ENCODE assay signal across 8 cellular contexts in genomic region chr13:40672310-40673060, GRCh38. TPM values are rescaled to one million over a fixed set of nuclear protein-coding genes. Genes with fewer than 3 reads are reported as not detected.
DNase-seq lines count a peak whose midpoint lies in the region; ATAC-seq and TF ChIP-seq lines count a peak whose summit lies in the region.

No MANE protein-coding gene starts in this region.

- H3K27ac ChIP-seq in AG04450 (ENCODE audit: low read depth, low read length) (no peak overlapping the region), PC-9 (peak overlapping the region; percentile 82), aorta (ENCODE audit: low read depth in 1 of 2, low read length in 2 of 2) (no peak overlapping the region)

- intact Hi-C loops in PC-9 (cut with micrococcal nuclease; ENCODE audit: unreplicated experiment) (loop anchor here (2.0 kb wide), 1 partner anchor 230 kb away; no protein-coding TSS in a partner anchor), aorta (cut with DNase I) (loop anchor here in 1 of 2 donors (5.0 kb wide), 1 partner anchor 265 kb away; no protein-coding TSS in a partner anchor)

- CTCF ChIA-PET in AG04450 (lab: Charles Lee): interaction anchor here (2.0 to 2.9 kb wide), 2 partner anchors 11 to 603 kb away, joined by 8 to 11 read pairs; no protein-coding TSS in a partner anchor
- CTCF ChIA-PET in HEK293T (lab: Yijun Ruan, JAX): no interaction called here
- CTCF ChIA-PET in PC-9 (lab: Charles Lee): interaction anchor here (0.7 kb wide), 1 partner anchor 890 kb away, joined by 3 read pairs; no protein-coding TSS in a partner anchor

- DNase-seq in AG04450 (ENCODE audit: low read depth, low spot score) (peak; percentile 15), HEK293T (ENCODE audit: extremely low spot score) (peak; percentile 46), PC-9 (peak; percentile 49 to 81), fibroblast of peridontal ligament (ENCODE audit: extremely low read depth) (peak; percentile 48), aorta (no peak), NCI-H146 treated with DMSO at 0.1 percent for 48 hours (lab: John Stamatoyannopoulos, UW; ENCODE audit: unreplicated experiment) (no peak), SKM-1 treated with dmso at 0.1 percent for 144 hours (lab: John Stamatoyannopoulos, UW; ENCODE audit: unreplicated experiment) (no peak)

- H3K27me3 ChIP-seq in AG04450 (ENCODE audit: control insufficient read depth, insufficient read depth, low read length) (peaks cover 27% of the 10 kb centered on the region), PC-9 (ENCODE audit: insufficient read depth, low read depth) (no peaks in the 10 kb centered on the region), aorta (ENCODE audit: control insufficient read depth in 1 of 2, insufficient read depth in 2 of 2, low read length in 1 of 2) (no peaks in the 10 kb centered on the region)

- no peak overlapping the region for H2AFZ ChIP-seq in PC-9

- ATAC-seq in aorta (ENCODE audit: low FRiP score) (no peak), HG02763 (IDR thresholded peaks at IDR 0.05; ENCODE audit: unreplicated experiment) (no peak)

- H3K9me2 ChIP-seq in PC-9 (ENCODE audit: insufficient read depth): no peaks in the 10 kb centered on the region

- H3K36me3 ChIP-seq in PC-9 (ENCODE audit: low read depth) (no peaks in the 10 kb centered on the region), aorta (ENCODE audit: control insufficient read depth in 1 of 2, insufficient read depth in 2 of 2, low read length in 1 of 2) (no peaks in the 10 kb centered on the region)

- H3K4me1 ChIP-seq in PC-9 (replicated peaks; ENCODE audit: insufficient read depth) (peaks cover 31% of the 10 kb centered on the region), aorta (ENCODE audit: control insufficient read depth in 1 of 2, insufficient read depth in 2 of 2, low read length in 2 of 2) (no peaks in the 10 kb centered on the region)

- WGBS in aorta, 2 donors: 74 to 77% methylated on average over 3 of the region's 3 CpGs

- no peaks in the 10 kb centered on the region for H4K20me1 ChIP-seq in PC-9 (ENCODE audit: insufficient read depth)

- BruUV-seq in PC-9 (replicated peaks; lab: Mats Ljungman, UMichigan): no TSS peak

- H3F3A ChIP-seq in PC-9 (ENCODE audit: insufficient read depth, low read depth): peaks cover 17% of the 10 kb centered on the region; the same call in 1 of the 2 replicates

- TF ChIP-seq CTCF in AG04450 (IDR thresholded peaks at IDR 0.05; ENCODE audit: low read depth, low read length) (no peak), PC-9 (conservative IDR thresholded peaks at IDR 0.05) (no peak)

- H3K9me3 ChIP-seq in AG04450 (ENCODE audit: control insufficient read depth, insufficient read depth, low read length): no peaks in the 10 kb centered on the region; the same call in 1 of the 2 replicates
- no peaks in the 10 kb centered on the region for H3K9me3 ChIP-seq in PC-9 (ENCODE audit: insufficient read depth, low read depth)
- no peaks in the 10 kb centered on the region for H3K9me3 ChIP-seq in aorta (ENCODE audit: control insufficient read depth, low read length)

- peak overlapping the region; percentile 61 for H3K4me2 ChIP-seq in PC-9

- no peak overlapping the region for H3K4me3 ChIP-seq in AG04450 (ENCODE audit: low read depth, low read length)
- peak overlapping the region; percentile 19; the same call in 1 of the 2 replicates for H3K4me3 ChIP-seq in PC-9
- H3K4me3 ChIP-seq in aorta (ENCODE audit: low read length in 2 of 2): no peak overlapping the region

- no peaks in the 10 kb centered on the region for H3K79me2 ChIP-seq in PC-9 (ENCODE audit: low read depth)

- POLR2A ChIA-PET in AG04450 (lab: Yijun Ruan, JAX): interaction anchor here (0.6 kb wide), 1 partner anchor 14 kb away, joined by 3 read pairs; no protein-coding TSS in a partner anchor
- POLR2A ChIA-PET in HEK293T (lab: Yijun Ruan, JAX): interaction anchor here (0.6 kb wide), 1 partner anchor 8 kb away, joined by 3 read pairs; no protein-coding TSS in a partner anchor
- POLR2A ChIA-PET in PC-9 (lab: Charles Lee; ENCODE audit: unreplicated experiment): interaction anchor here (0.6 to 0.7 kb wide), 2 partner anchors 231 to 545 kb away, joined by 3 to 4 read pairs; no protein-coding TSS in a partner anchor

TF ChIP-seq in HEK293T, 16 proteins besides CTCF, POLR2A, EP300 and RAD21:
- no peak for TF ChIP-seq FOXA1 (IDR thresholded peaks at IDR 0.05)
- TF ChIP-seq L3MBTL2 (conservative IDR thresholded peaks at IDR 0.05): no peak
- TF ChIP-seq BHLHE40 (IDR thresholded peaks at IDR 0.05; ENCODE audit: borderline replicate concordance): no peak
- 0 out of 2 replicates have a peak, but pooled peaks have one; percentile 28 for TF ChIP-seq PKNOX1 (IDR thresholded peaks at IDR 0.05)
- no peak for TF ChIP-seq TARDBP (IDR thresholded peaks at IDR 0.05)
- no peak for TF ChIP-seq SUZ12 (IDR thresholded peaks at IDR 0.05)

RNA-seq across cellular contexts. Expression of gene FOXO1, which starts 6.0 kb away (rescaled TPM):
- 0.12 and 0.19 TPM in 2 replicates for polyA plus RNA-seq in AG04450 (2011; rRNA removed)
- polyA minus RNA-seq in AG04450 (2011; rRNA and poly(A)+ RNA removed): 0.22 and 0.92 TPM in 2 replicates
- total RNA-seq in PC-9 (2021): 9.0 and 10.5 TPM in 2 replicates
- total RNA-seq in aorta: 10 to 100 TPM; 30.4 to 33.4 TPM
- polyA plus RNA-seq in aorta: 1 to 10 TPM; 4.1 to 8.2 TPM

Comparison
In these comparisons a context has a peak if more than half of its experiments do, and no peak if none do; other contexts are left out.
1. DNase-seq: peak in AG04450 (single experiment), HEK293T (single experiment), PC-9 (2 of 2) and fibroblast of peridontal ligament (single experiment); none in aorta (0 of 2), NCI-H146 treated with DMSO at 0.1 percent for 48 hours (single experiment) and SKM-1 treated with dmso at 0.1 percent for 144 hours (single experiment).